In genomic region chr19:530133-531008, GRCh38 we compare ENCODE assay signal across 8 cellular contexts. TPM values are rescaled to one million over a fixed set of nuclear protein-coding genes. Genes with fewer than 3 reads are reported as not detected.
DNase-seq lines count a peak whose midpoint lies in the region; ATAC-seq and TF ChIP-seq lines count a peak whose summit lies in the region.

No MANE protein-coding gene starts in this region.

- H4K20me1 ChIP-seq in H9 (ENCODE audit: control insufficient read depth, insufficient read depth, insufficient read length): peaks cover 4% of the 10 kb centered on the region
- peaks cover 29% of the 10 kb centered on the region for H4K20me1 ChIP-seq in hepatocyte (ENCODE audit: insufficient read depth, poor library complexity, severe bottlenecking)

- DNase-seq in H9 (no peak), hepatocyte (ENCODE audit: low spot score) (no peak), anterior cingulate cortex (lab: John Stamatoyannopoulos, UW) (no peak), HuH-7 (ENCODE audit: low spot score) (no peak)
- DNase-seq in activated CD4-positive, alpha-beta memory T cell treated with anti-CD3 and anti-CD28 coated beads for 36 hours: no peak
- DNase-seq in stimulated activated CD4-positive, alpha-beta T cell treated with anti-CD3 and anti-CD28 coated beads, Interleukin-12 subunit alpha, Interleukin-12 subunit beta, amount 100 ng/mL, for 4 hours: no peak

- H3K79me2 ChIP-seq in H9 (ENCODE audit: insufficient read depth, low read length) (peaks cover 13% of the 10 kb centered on the region; the same call in 1 of the 2 replicates), hepatocyte (peaks cover 37% of the 10 kb centered on the region)

- H3K4me3 ChIP-seq in hepatocyte (peak overlapping the region; percentile 99), skeletal muscle tissue (ENCODE audit: low read length in 3 of 3) (peak overlapping the region; percentile 59 to 82 (median 82))

- no peak overlapping the region for H3K4ac ChIP-seq in H9 (ENCODE audit: low read depth, low read length)

- no peak overlapping the region for H2BK12ac ChIP-seq in H9 (ENCODE audit: insufficient read length, low read depth, low read length)

- no peaks in the 10 kb centered on the region for H3K9me2 ChIP-seq in hepatocyte (replicated peaks; ENCODE audit: insufficient read depth)

- no peak overlapping the region for H4K91ac ChIP-seq in H9 (ENCODE audit: insufficient read length, low read depth, low read length)

- H3K4me3 Mint-ChIP-seq in H9: peak overlapping the region; percentile 80 to 87
- peak overlapping the region; percentile 81 for H3K4me3 Mint-ChIP-seq in activated CD4-positive, alpha-beta memory T cell treated with anti-CD3 and anti-CD28 coated beads for 36 hours

- peaks cover 6% of the 10 kb centered on the region for H3K23me2 ChIP-seq in H9 (ENCODE audit: insufficient read length, low read depth, low read length, poor library complexity, severe bottlenecking)

- no peaks in the 10 kb centered on the region for H3K4me1 ChIP-seq in H9 (ENCODE audit: insufficient read depth, low read length)
- H3K4me1 ChIP-seq in hepatocyte (ENCODE audit: insufficient read depth): peaks cover 17% of the 10 kb centered on the region
- H3K4me1 ChIP-seq in skeletal muscle tissue (ENCODE audit: control insufficient read depth in 3 of 3, insufficient read depth in 3 of 3, low read length in 3 of 3): peaks cover 27 to 32% (median 32%) of the 10 kb centered on the region in 3 donors

- 0 out of 5 replicates have a peak, but pooled peaks cover 0 to 2% of the 10 kb centered on the region in 2 experiments for H3K9me3 Mint-ChIP-seq in H9
- H3K9me3 Mint-ChIP-seq in activated CD4-positive, alpha-beta memory T cell treated with anti-CD3 and anti-CD28 coated beads for 36 hours: no peaks in the 10 kb centered on the region

- H3K14ac ChIP-seq in H9 (ENCODE audit: insufficient read depth, low read length): no peak overlapping the region

- CTCF ChIA-PET in activated CD4-positive, alpha-beta memory T cell treated with anti-CD3 and anti-CD28 coated beads for 36 hours (lab: Charles Lee): interaction anchor here (3.5 to 4.5 kb wide), 2 partner anchors 20 to 23 kb away, joined by 17 to 66 read pairs; partner anchors contain the start of gene TPGS1

- no peak overlapping the region for H4K8ac ChIP-seq in H9 (replicated peaks; ENCODE audit: insufficient read length, low read depth, low read length)

- H2BK20ac ChIP-seq in H9 (ENCODE audit: low read depth, low read length, poor library complexity, severe bottlenecking): no peak overlapping the region

- H3K4me2 ChIP-seq in H9 (ENCODE audit: insufficient read depth, insufficient read length, low read length) (peak overlapping the region; percentile 19), hepatocyte (peak overlapping the region; percentile 77)

- H3K27ac ChIP-seq in H9 (ENCODE audit: insufficient read length, low read depth, low read length) (no peak overlapping the region), hepatocyte (peak overlapping the region; percentile 100), skeletal muscle tissue (ENCODE audit: low read depth, low read length) (peak overlapping the region; percentile 79)

- H3K27me3 ChIP-seq in H9 (ENCODE audit: insufficient read depth, low read length): no peaks in the 10 kb centered on the region
- H3K27me3 ChIP-seq in hepatocyte: no peaks in the 10 kb centered on the region
- peaks cover 7 to 12% (median 10%) of the 10 kb centered on the region in 3 donors for H3K27me3 ChIP-seq in skeletal muscle tissue (ENCODE audit: control insufficient read depth in 3 of 3, insufficient read depth in 3 of 3, low read length in 3 of 3)

- no peak for ATAC-seq in HG03520 (IDR thresholded peaks at IDR 0.05; ENCODE audit: unreplicated experiment)

- H3K27ac Mint-ChIP-seq in H9: no peak overlapping the region
- H3K27ac Mint-ChIP-seq in activated CD4-positive, alpha-beta memory T cell treated with anti-CD3 and anti-CD28 coated beads for 36 hours: peak overlapping the region; percentile 80

- no peak overlapping the region for H2BK15ac ChIP-seq in H9 (ENCODE audit: low read depth, low read length)

- H3K9ac ChIP-seq in H9 (ENCODE audit: extremely low read depth, insufficient read length, low read length) (no peak overlapping the region), skeletal muscle tissue (ENCODE audit: low read depth in 1 of 3, low read length in 3 of 3) (peak overlapping the region; percentile 61 to 84 (median 78))

- POLR2A ChIA-PET in activated CD4-positive, alpha-beta memory T cell treated with anti-CD3 and anti-CD28 coated beads for 36 hours (lab: Charles Lee): interaction anchor here (0.7 to 3.4 kb wide), 7 partner anchors 8 to 42 kb away, joined by 3 to 13 read pairs (median 4); partner anchors contain the start of genes BSG and TPGS1

- no peaks in the 10 kb centered on the region for H3K36me3 ChIP-seq in hepatocyte (replicated peaks; ENCODE audit: insufficient read depth, low read depth)
- peaks cover 0 to under 1% (median 0%) of the 10 kb centered on the region in 3 donors for H3K36me3 ChIP-seq in skeletal muscle tissue (ENCODE audit: control insufficient read depth in 3 of 3, insufficient read depth in 3 of 3, low read length in 3 of 3)

- peaks cover 14% of the 10 kb centered on the region for H3K27me3 Mint-ChIP-seq in H9 (ENCODE audit: low read depth)
- H3K27me3 Mint-ChIP-seq in activated CD4-positive, alpha-beta memory T cell treated with anti-CD3 and anti-CD28 coated beads for 36 hours: peaks cover 3% of the 10 kb centered on the region

- H3K4me1 Mint-ChIP-seq in H9: peaks cover 8 to 31% of the 10 kb centered on the region in 2 experiments
- H3K4me1 Mint-ChIP-seq in activated CD4-positive, alpha-beta memory T cell treated with anti-CD3 and anti-CD28 coated beads for 36 hours (ENCODE audit: low read depth): peaks cover 12% of the 10 kb centered on the region

- H4K5ac ChIP-seq in H9 (ENCODE audit: insufficient read length, low read depth, low read length): no peak overlapping the region

- H3K23ac ChIP-seq in H9 (ENCODE audit: insufficient read length, low read depth, low read length): no peak overlapping the region

- peaks cover 8% of the 10 kb centered on the region for H3K79me1 ChIP-seq in H9 (ENCODE audit: insufficient read depth, low read depth, low read length, poor library complexity, severe bottlenecking)

- peaks cover 0 to 2% (median 0%) of the 10 kb centered on the region in 3 experiments; a peak in 3 of 7 replicates for H3K36me3 Mint-ChIP-seq in H9 (ENCODE audit: insufficient read depth in 1 of 3, low read depth in 3 of 3)
- H3K36me3 Mint-ChIP-seq in activated CD4-positive, alpha-beta memory T cell treated with anti-CD3 and anti-CD28 coated beads for 36 hours: peaks cover 2% of the 10 kb centered on the region

- no peak overlapping the region for H2BK5ac ChIP-seq in H9 (ENCODE audit: insufficient read length, low read length)

- no peak overlapping the region for H3K56ac ChIP-seq in H9 (ENCODE audit: insufficient read length, low read depth, low read length)

- no peak overlapping the region for H3K18ac ChIP-seq in H9 (ENCODE audit: insufficient read length, low read depth, low read length)

- H2AFZ ChIP-seq in H9 (ENCODE audit: low read length) (no peak overlapping the region), hepatocyte (peak overlapping the region; percentile 92)

- no peaks in the 10 kb centered on the region for H3K9me3 ChIP-seq in H9 (ENCODE audit: control insufficient read depth, low read depth, low read length)
- H3K9me3 ChIP-seq in hepatocyte (ENCODE audit: low read depth): no peaks in the 10 kb centered on the region
- no peaks in the 10 kb centered on the region for H3K9me3 ChIP-seq in skeletal muscle tissue (ENCODE audit: control insufficient read depth in 3 of 3, low read length in 3 of 3)

- intact Hi-C loops in activated CD4-positive, alpha-beta memory T cell treated with anti-CD3 and anti-CD28 coated beads for 36 hours (cut with micrococcal nuclease): loop anchor here (2.0 kb wide), 2 partner anchors 20 to 42 kb away; partner anchors contain the start of gene BSG

- WGBS in H9 (ENCODE audit: extremely low coverage, insufficient read length, low lambda C conversion rate): no CpG with 5 or more reads among the region's 38 CpGs
- 87% methylated on average over 31 of the region's 38 CpGs for WGBS in hepatocyte (ENCODE audit: low lambda C conversion rate, missing lambda C conversion rate)

- no peak overlapping the region for H2AK5ac ChIP-seq in H9 (ENCODE audit: insufficient read length, low read length)

- no peak overlapping the region for H2BK120ac ChIP-seq in H9 (ENCODE audit: low read depth, low read length, poor library complexity, severe bottlenecking)

- H3T11ph ChIP-seq in H9 (ENCODE audit: low read length): no peak overlapping the region

- TF ChIP-seq CTCF in H9 (conservative IDR thresholded peaks at IDR 0.05) (no peak), hepatocyte (IDR thresholded peaks at IDR 0.05; ENCODE audit: poor library complexity) (no peak)

RNA-seq across cellular contexts. Expression of gene CDC34, which starts 1.2 kb away (rescaled TPM):
- total RNA-seq in H9 (2021): 109 and 112 TPM in 2 replicates
- total RNA-seq in activated CD4-positive, alpha-beta memory T cell treated with anti-CD3 and anti-CD28 coated beads for 36 hours: 10 to 100 TPM; 45.9 to 46.4 TPM
- 89.9 and 105 TPM in 2 replicates for total RNA-seq in hepatocyte
- polyA plus RNA-seq in hepatocyte: 196 and 197 TPM in 2 replicates
- total RNA-seq in skeletal muscle tissue: 73.1 TPM

RNA-seq across cellular contexts. Expression of gene GZMM, which starts 13.5 kb away (rescaled TPM):
- 0.64 and 0.66 TPM in 2 replicates for total RNA-seq in H9 (2021)
- 10 to 100 TPM; 27.2 to 27.4 TPM for total RNA-seq in activated CD4-positive, alpha-beta memory T cell treated with anti-CD3 and anti-CD28 coated beads for 36 hours
- total RNA-seq in hepatocyte: not detected in 2 replicates
- not detected in 2 replicates for polyA plus RNA-seq in hepatocyte
- not detected for total RNA-seq in skeletal muscle tissue

RNA-seq across cellular contexts. Expression of gene TPGS1, which starts 23.1 kb away (rescaled TPM):
- total RNA-seq in H9 (2021): 7.4 and 8.1 TPM in 2 replicates
- 1 to 10 TPM; 8.1 to 8.5 TPM for total RNA-seq in activated CD4-positive, alpha-beta memory T cell treated with anti-CD3 and anti-CD28 coated beads for 36 hours
- 35.8 and 44.9 TPM in 2 replicates for total RNA-seq in hepatocyte
- polyA plus RNA-seq in hepatocyte: 61.0 and 69.0 TPM in 2 replicates
- 24.5 TPM for total RNA-seq in skeletal muscle tissue

RNA-seq across cellular contexts. Expression of gene MADCAM1, which starts 34.1 kb away (rescaled TPM):
- 0.72 and 1.2 TPM in 2 replicates for total RNA-seq in H9 (2021)
- under 1 TPM; 0.22 to 0.36 TPM for total RNA-seq in activated CD4-positive, alpha-beta memory T cell treated with anti-CD3 and anti-CD28 coated beads for 36 hours
- total RNA-seq in hepatocyte: 1.2 and 4.0 TPM in 2 replicates
- 1.8 and 2.9 TPM in 2 replicates for polyA plus RNA-seq in hepatocyte
- total RNA-seq in skeletal muscle tissue: 2.6 TPM

RNA-seq across cellular contexts. Expression of gene BSG, which starts 42.0 kb away (rescaled TPM):
- total RNA-seq in H9 (2021) (715 and 719 TPM in 2 replicates), hepatocyte (509 and 545 TPM in 2 replicates), skeletal muscle tissue (144 TPM)
- 100 to 1,000 TPM; 185 to 205 TPM for total RNA-seq in activated CD4-positive, alpha-beta memory T cell treated with anti-CD3 and anti-CD28 coated beads for 36 hours
- 1,282 and 1,292 TPM in 2 replicates for polyA plus RNA-seq in hepatocyte

Comparison
In these comparisons a context has a peak if more than half of its experiments do, and no peak if none do; other contexts are left out.
1. RNA of gene GZMM, which starts 13.5 kb away (total RNA-seq): 27.2 to 27.4 TPM in activated CD4-positive, alpha-beta memory T cell treated with anti-CD3 and anti-CD28 coated beads for 36 hours; 0.64 to 0.66 TPM in H9, not detected in hepatocyte and not detected in skeletal muscle tissue (single experiment); every median in the first group is over 10 times any median in the second.